ENCODE assay signal across 9 cellular contexts in the genomic region with DNA sequence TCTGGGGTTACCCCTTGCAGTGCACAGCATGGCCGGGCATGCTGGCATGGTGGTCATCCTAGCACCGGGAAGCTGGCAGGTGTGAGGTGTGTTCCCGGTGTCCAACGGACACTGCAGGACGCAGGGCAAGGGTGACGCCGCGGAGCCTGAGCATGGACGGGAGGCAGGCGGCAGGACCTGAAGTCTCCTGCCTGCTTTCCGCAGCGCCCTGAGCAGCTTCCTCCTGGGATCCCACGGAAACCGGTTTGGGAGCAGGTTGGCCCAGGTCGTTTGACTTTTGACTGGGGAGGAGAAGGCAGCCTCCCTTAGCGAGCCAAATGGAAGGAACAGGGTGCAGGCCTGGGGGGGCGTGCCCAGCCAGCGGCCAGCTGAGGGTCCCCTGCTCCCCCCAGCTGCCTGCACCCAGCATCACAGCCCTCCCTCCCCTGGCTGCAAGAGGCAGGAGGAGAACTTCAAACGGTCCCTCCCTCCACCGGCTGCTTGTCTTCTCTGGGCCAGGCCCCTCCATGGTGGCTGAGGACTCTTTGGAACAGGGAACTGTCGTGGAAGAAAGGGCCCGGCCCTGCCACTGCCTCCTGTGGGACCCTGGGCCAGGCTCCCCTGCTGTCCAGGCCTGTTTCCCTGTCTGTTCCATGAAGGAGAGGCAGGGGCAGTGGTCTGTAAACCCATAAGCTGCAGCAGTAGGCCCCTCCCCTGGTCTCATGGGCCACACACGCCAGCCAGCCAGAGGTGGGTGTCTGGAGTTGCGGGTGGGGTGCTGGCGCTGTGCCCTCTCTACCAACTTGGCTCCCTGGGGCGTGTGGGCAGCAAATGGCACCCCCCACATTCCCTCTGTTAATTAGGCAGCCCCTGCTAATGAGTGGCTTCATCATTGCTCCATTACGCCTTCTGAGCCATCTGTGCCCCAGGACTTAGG. TPM values are rescaled to one million over a fixed set of nuclear protein-coding genes. Genes with fewer than 3 reads are reported as not detected.
A peak's percentile ranks its signal among the peaks of the same experiment; 100 is the strongest.
DNase-seq lines count a peak whose midpoint lies in the region; ATAC-seq and TF ChIP-seq lines count a peak whose summit lies in the region.
"Had no signal": no experiment of that assay in that cellular context is flagged by ENCODE, and none has a peak within 500 bp of the region (broad histone marks: within the 10 kb centered on the region; RNA-seq: fewer than 3 reads in every experiment).

No MANE protein-coding gene starts in this region.

- peak overlapping the region; percentile 89 for H4K91ac ChIP-seq in trophoblast cell (ENCODE audit: low read depth, low read length)

- H3K79me1 ChIP-seq in trophoblast cell (ENCODE audit: low read length): peaks cover 61% of the 10 kb centered on the region

- H3K23ac ChIP-seq in trophoblast cell (ENCODE audit: low read length): no peak overlapping the region

- WGBS in trophoblast cell (ENCODE audit: extremely low coverage, insufficient coverage, insufficient read length): no CpG with 5 or more reads among the region's 27 CpGs

- TF ChIP-seq CTCF in C4-2B (conservative IDR thresholded peaks at IDR 0.05): no peak
- no peak for TF ChIP-seq CTCF in LNCaP clone FGC (IDR thresholded peaks at IDR 0.05; ENCODE audit: control insufficient read depth, extremely low read depth, insufficient read depth)

- H3K79me2 ChIP-seq in trophoblast cell (ENCODE audit: control insufficient read depth, insufficient read depth, low read length, poor library complexity): peaks cover 17% of the 10 kb centered on the region

- DNase-seq in LNCaP clone FGC (ENCODE audit: low read depth) (peak; percentile 83), epithelial cell of prostate (ENCODE audit: low read depth, low spot score) (no peak), trophoblast cell (peak; percentile 91 to 94), substantia nigra (lab: John Stamatoyannopoulos, UW) (no peak)
- DNase-seq: activated naive CD4-positive, alpha-beta T cell treated with anti-CD3 and anti-CD28 coated beads for 36 hours had no signal

- H3K9me3 ChIP-seq in trophoblast cell (ENCODE audit: insufficient read depth, low read depth, low read length): no peaks in the 10 kb centered on the region

- H2BK12ac ChIP-seq in trophoblast cell (ENCODE audit: low read length): peak overlapping the region; percentile 26

- H3K14ac ChIP-seq in trophoblast cell (ENCODE audit: low read length): peak overlapping the region; percentile 67

- peak overlapping the region; percentile 76 for H3K18ac ChIP-seq in trophoblast cell (ENCODE audit: low read length)

- peak overlapping the region; percentile 33 for H3K9ac ChIP-seq in trophoblast cell (ENCODE audit: low read length)

- H4K12ac ChIP-seq in trophoblast cell (ENCODE audit: low read depth, low read length): peak overlapping the region; percentile 17

- peak overlapping the region; percentile 63 for H2BK5ac ChIP-seq in trophoblast cell (ENCODE audit: low read depth, low read length, poor library complexity)

- peak overlapping the region; percentile 90 for H4K8ac ChIP-seq in trophoblast cell (ENCODE audit: low read depth, low read length)

- peak overlapping the region; percentile 95 for H3K27ac ChIP-seq in C4-2B
- H3K27ac ChIP-seq in epithelial cell of prostate: peak overlapping the region; percentile 97
- peak overlapping the region; percentile 96 for H3K27ac ChIP-seq in trophoblast cell (ENCODE audit: low read depth, low read length)
- no peak overlapping the region for H3K27ac ChIP-seq in substantia nigra (ENCODE audit: low read depth, low read length, poor library complexity, severe bottlenecking)

- peak overlapping the region; percentile 63 for H3K4me2 ChIP-seq in trophoblast cell (ENCODE audit: low read length)

- peaks cover 58 to 62% of the 10 kb centered on the region in 2 experiments for H3K4me1 ChIP-seq in trophoblast cell (ENCODE audit: control insufficient read depth in 1 of 2, insufficient read depth in 2 of 2, low read length in 2 of 2)

- H3K4ac ChIP-seq in trophoblast cell (ENCODE audit: low read depth, low read length): peak overlapping the region; percentile 47

- peak overlapping the region; percentile 81 for H2AK5ac ChIP-seq in trophoblast cell (ENCODE audit: low read length)

- no peak for ATAC-seq in GM18511 (IDR thresholded peaks at IDR 0.05; ENCODE audit: unreplicated experiment)
- no peak for ATAC-seq in HG03108 (IDR thresholded peaks at IDR 0.05; ENCODE audit: unreplicated experiment)
- no peak for ATAC-seq in GM19455 (IDR thresholded peaks at IDR 0.05; ENCODE audit: unreplicated experiment)

- no peaks in the 10 kb centered on the region for H3K27me3 ChIP-seq in trophoblast cell (ENCODE audit: insufficient read depth, low read length)

- H2BK120ac ChIP-seq in trophoblast cell (ENCODE audit: insufficient read depth, low read length, poor library complexity): peak overlapping the region; percentile 83

- H3K36me3 ChIP-seq in trophoblast cell (ENCODE audit: control insufficient read depth in 1 of 2, insufficient read depth in 2 of 2, low read length in 2 of 2): no peaks in the 10 kb centered on the region

- peak overlapping the region; percentile 8 for H2AFZ ChIP-seq in trophoblast cell (ENCODE audit: insufficient read depth, low read length, poor library complexity)

- H3K4me3 ChIP-seq in LNCaP clone FGC (ENCODE audit: low read depth, low read length): peak overlapping the region; percentile 75
- peak overlapping the region; percentile 65 for H3K4me3 ChIP-seq in trophoblast cell (ENCODE audit: low read depth, low read length)

RNA-seq across cellular contexts. Expression of a gene that starts 7.9 kb away (rescaled TPM):
- polyA plus RNA-seq in trophoblast cell (2013): 242 and 265 TPM in 2 replicates

RNA-seq across cellular contexts. Expression of a gene that starts 47.5 kb away (rescaled TPM):
- polyA plus RNA-seq in trophoblast cell (2013): 0.49 and 0.54 TPM in 2 replicates

Comparison
In these comparisons a context has a peak if more than half of its experiments do, and no peak if none do; other contexts are left out.
1. DNase-seq: peak in LNCaP clone FGC (single experiment) and trophoblast cell (2 of 2); none in epithelial cell of prostate (single experiment) and substantia nigra (0 of 49).